8 cellular contexts compared by ENCODE assay signal in the genomic region with DNA sequence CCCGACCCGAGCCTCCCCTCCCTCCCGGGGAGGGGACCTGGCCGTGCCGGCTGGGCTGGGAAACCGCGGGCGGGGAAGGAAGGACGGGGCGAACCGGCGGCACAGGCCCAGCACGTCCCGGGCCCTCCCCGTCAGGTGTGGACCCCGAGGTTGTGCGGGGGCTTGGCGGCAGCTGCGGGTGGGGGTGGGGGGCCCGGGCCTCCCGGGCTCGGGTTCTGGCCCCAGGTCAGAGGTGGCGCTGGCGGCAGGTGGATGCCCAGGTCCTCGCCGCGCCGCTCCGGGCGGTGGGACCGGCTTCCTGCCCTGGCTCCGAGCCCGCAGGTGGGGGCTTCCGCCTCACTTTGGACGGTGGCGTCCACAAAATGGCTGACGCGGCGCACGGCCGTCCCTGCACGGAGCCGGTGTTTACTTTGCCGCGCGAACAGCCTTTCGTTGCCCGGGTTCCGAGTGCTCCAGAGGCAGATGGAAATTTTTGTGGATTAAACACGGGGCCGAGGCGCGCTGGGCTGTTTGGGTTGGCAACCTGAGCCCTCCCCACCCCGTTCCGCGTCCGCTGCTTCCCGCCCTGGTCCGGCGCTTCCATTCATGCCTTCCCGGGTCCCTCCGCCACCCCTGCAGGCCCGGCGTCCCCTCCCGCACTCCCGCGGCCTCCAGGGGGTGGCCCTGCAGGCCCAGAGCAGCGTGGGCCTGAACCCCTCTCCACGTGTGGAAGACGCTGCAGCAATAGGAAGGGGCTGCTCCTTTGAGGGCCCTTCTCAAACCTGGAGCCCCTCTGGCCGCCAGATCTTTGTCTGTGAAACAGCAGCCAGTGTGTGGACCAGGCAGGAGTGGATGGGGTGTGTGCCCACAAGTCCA.
DNase-seq lines count a peak whose midpoint lies in the region; ATAC-seq, FAIRE-seq and TF ChIP-seq lines count a peak whose summit lies in the region.

No MANE protein-coding gene starts in this region.

- no peaks in the 10 kb centered on the region for H3K36me3 Mint-ChIP-seq in activated CD4-positive, alpha-beta T cell treated with anti-CD3 and anti-CD28 coated beads for 36 hours (ENCODE audit: low read depth)
- no peaks in the 10 kb centered on the region for H3K36me3 Mint-ChIP-seq in activated CD4-positive, alpha-beta T cell treated with anti-CD3 and anti-CD28 coated beads, Interleukin-2, amount 10 ng/mL, durations not matched to agents 7 days and 5 days (ENCODE audit: low read depth)
- peaks cover 9 to 24% of the 10 kb centered on the region in 2 donors for H3K36me3 Mint-ChIP-seq in naive B cell

- peak overlapping the region; percentile 74 for H4K91ac ChIP-seq in H1 (replicated peaks; ENCODE audit: insufficient read length, low read length)

- no peaks in the 10 kb centered on the region for H4K20me1 ChIP-seq in H1 (replicated peaks in 1 of 2; ENCODE audit: control insufficient read depth in 1 of 2, insufficient read depth in 2 of 2, low read length in 2 of 2)

- no peaks in the 10 kb centered on the region for H3K4me1 Mint-ChIP-seq in activated CD4-positive, alpha-beta T cell treated with anti-CD3 and anti-CD28 coated beads for 36 hours
- H3K4me1 Mint-ChIP-seq in activated CD4-positive, alpha-beta T cell treated with anti-CD3 and anti-CD28 coated beads, Interleukin-2, amount 10 ng/mL, durations not matched to agents 7 days and 5 days: no peaks in the 10 kb centered on the region
- peaks cover 12 to 14% (median 12%) of the 10 kb centered on the region in 3 donors for H3K4me1 Mint-ChIP-seq in naive B cell

- TF ChIP-seq RAD21 in H1 (IDR thresholded peaks at IDR 0.05 in 1 of 2, conservative IDR thresholded peaks at IDR 0.05 in 1 of 2; ENCODE audit: low read depth in 2 of 2, low read length in 2 of 2): no peak

- no peak overlapping the region for H3K14ac ChIP-seq in H1 (ENCODE audit: insufficient read length)

- TF ChIP-seq CTCF in H1 (IDR thresholded peaks at IDR 0.05; ENCODE audit: control extremely low read depth in 1 of 3, insufficient read depth in 1 of 3, low read depth in 1 of 3, low read length in 3 of 3) (no peak), upper lobe of right lung (IDR thresholded peaks at IDR 0.05) (no peak), foreskin fibroblast (IDR thresholded peaks at IDR 0.05; ENCODE audit: low read depth, low read length) (no peak)

- H3K27ac Mint-ChIP-seq in activated CD4-positive, alpha-beta T cell treated with anti-CD3 and anti-CD28 coated beads for 36 hours: no peak overlapping the region
- no peak overlapping the region for H3K27ac Mint-ChIP-seq in activated CD4-positive, alpha-beta T cell treated with anti-CD3 and anti-CD28 coated beads, Interleukin-2, amount 10 ng/mL, durations not matched to agents 7 days and 5 days
- peak overlapping the region in 4 of 6 donors; percentile 41 to 81 (median 58) for H3K27ac Mint-ChIP-seq in naive B cell

- peak overlapping the region; percentile 94; the same call in 1 of the 2 replicates for H4K8ac ChIP-seq in H1 (ENCODE audit: extremely low read depth, insufficient read depth, low read length)

- H3K36me3 ChIP-seq in H1 (ENCODE audit: control insufficient read depth in 2 of 4, insufficient read depth in 4 of 4, low read length in 3 of 4) (no peaks in the 10 kb centered on the region), upper lobe of right lung (no peaks in the 10 kb centered on the region)

- no peaks in the 10 kb centered on the region for H3K27me3 Mint-ChIP-seq in activated CD4-positive, alpha-beta T cell treated with anti-CD3 and anti-CD28 coated beads for 36 hours
- no peaks in the 10 kb centered on the region for H3K27me3 Mint-ChIP-seq in activated CD4-positive, alpha-beta T cell treated with anti-CD3 and anti-CD28 coated beads, Interleukin-2, amount 10 ng/mL, durations not matched to agents 7 days and 5 days
- peaks cover 5 to 50% (median 8%) of the 10 kb centered on the region in 3 donors for H3K27me3 Mint-ChIP-seq in naive B cell

- H3K4me2 ChIP-seq in H1 (ENCODE audit: insufficient read depth in 1 of 2, low read depth in 2 of 2, low read length in 2 of 2): peak overlapping the region; percentile 47 to 59

- H3K9me3 ChIP-seq in H1 (ENCODE audit: insufficient read depth in 2 of 2, low read depth in 1 of 2, low read length in 1 of 2): no peaks in the 10 kb centered on the region
- no peaks in the 10 kb centered on the region for H3K9me3 ChIP-seq in upper lobe of right lung

- no peak overlapping the region for H3K23ac ChIP-seq in H1 (ENCODE audit: insufficient read length)

- no peak overlapping the region for H2BK15ac ChIP-seq in H1 (ENCODE audit: low read length)

- no peak for TF ChIP-seq EP300 in H1 (IDR thresholded peaks at IDR 0.05; ENCODE audit: borderline replicate concordance in 1 of 2, low read depth in 2 of 2, low read length in 2 of 2)

- H4K5ac ChIP-seq in H1 (ENCODE audit: insufficient read length, low read depth, low read length): no peak overlapping the region

- H3K4me3 Mint-ChIP-seq in activated CD4-positive, alpha-beta T cell treated with anti-CD3 and anti-CD28 coated beads for 36 hours: peak overlapping the region; percentile 43
- H3K4me3 Mint-ChIP-seq in activated CD4-positive, alpha-beta T cell treated with anti-CD3 and anti-CD28 coated beads, Interleukin-2, amount 10 ng/mL, durations not matched to agents 7 days and 5 days: no peak overlapping the region
- H3K4me3 Mint-ChIP-seq in naive B cell: peak overlapping the region; percentile 32 to 91 (median 78)

- ATAC-seq in activated CD4-positive, alpha-beta T cell treated with anti-CD3 and anti-CD28 coated beads for 36 hours: peak; percentile 75
- ATAC-seq in naive B cell (ENCODE audit: low read depth in 2 of 2): peak; percentile 79
- ATAC-seq in upper lobe of right lung: peak; percentile 39
- ATAC-seq in HG02678 (IDR thresholded peaks at IDR 0.05; ENCODE audit: unreplicated experiment): no peak

- H3K79me1 ChIP-seq in H1 (ENCODE audit: low read depth, low read length): no peaks in the 10 kb centered on the region

- H2AK5ac ChIP-seq in H1 (ENCODE audit: low read depth, low read length): no peak overlapping the region

- 0 out of 2 replicates have a peak overlapping the region, but pooled peaks have one; percentile 60 for H2BK12ac ChIP-seq in H1 (ENCODE audit: low read depth, low read length)

- H2BK120ac ChIP-seq in H1 (replicated peaks; ENCODE audit: low read depth, low read length): no peak overlapping the region

- H3K27ac ChIP-seq in H1 (ENCODE audit: low read depth, low read length) (no peak overlapping the region; the same call in 1 of the 2 replicates), upper lobe of right lung (peak overlapping the region; percentile 30)

- H3K4me1 ChIP-seq in H1 (replicated peaks in 1 of 4; ENCODE audit: control insufficient read depth in 3 of 4, insufficient read depth in 4 of 4, low read length in 3 of 4) (peaks cover 0 to 14% (median 6%) of the 10 kb centered on the region in 4 experiments; a peak in 5 of 7 replicates), upper lobe of right lung (peaks cover 12% of the 10 kb centered on the region)

- H2BK5ac ChIP-seq in H1 (ENCODE audit: low read depth, low read length): 0 out of 2 replicates have a peak overlapping the region, but pooled peaks have one; percentile 9

- peak overlapping the region; percentile 72; the same call in 1 of the 2 replicates for H2AFZ ChIP-seq in H1 (ENCODE audit: low read length)

- peak overlapping the region in 3 of 4 experiments; percentile 26 to 61 (median 42); a peak in 4 of 7 replicates for H3K9ac ChIP-seq in H1 (replicated peaks in 1 of 4; ENCODE audit: extremely low read depth in 1 of 4, low read depth in 3 of 4, low read length in 3 of 4)

- H3K9me3 Mint-ChIP-seq in activated CD4-positive, alpha-beta T cell treated with anti-CD3 and anti-CD28 coated beads for 36 hours (ENCODE audit: low read depth): no peaks in the 10 kb centered on the region
- no peaks in the 10 kb centered on the region for H3K9me3 Mint-ChIP-seq in activated CD4-positive, alpha-beta T cell treated with anti-CD3 and anti-CD28 coated beads, Interleukin-2, amount 10 ng/mL, durations not matched to agents 7 days and 5 days
- H3K9me3 Mint-ChIP-seq in naive B cell: peaks cover 0 to 2% (median 0%) of the 10 kb centered on the region in 7 donors

- no peaks in the 10 kb centered on the region for H3K23me2 ChIP-seq in H1 (ENCODE audit: low read depth, low read length)

- WGBS in H1 (ENCODE audit: extremely low coverage in 1 of 2, insufficient coverage in 1 of 2, insufficient read length in 1 of 2, insufficient replicate concordance in 2 of 2, low coverage in 1 of 2, low lambda C conversion rate in 2 of 2, missing lambda C conversion rate in 1 of 2), 2 experiments: 46% methylated on average over 28 of the region's 71 CpGs; no CpG with 5 or more reads in 1 of the 2 experiments

- H3K4ac ChIP-seq in H1 (replicated peaks; ENCODE audit: insufficient read length, low read depth, low read length): no peak overlapping the region

- no peak overlapping the region for H3K56ac ChIP-seq in H1 (replicated peaks; ENCODE audit: insufficient read length, low read depth, low read length)

- CTCF ChIA-PET in activated CD4-positive, alpha-beta T cell treated with anti-CD3 and anti-CD28 coated beads for 36 hours (lab: Charles Lee): no interaction called here
- CTCF ChIA-PET in activated CD4-positive, alpha-beta T cell treated with anti-CD3 and anti-CD28 coated beads, Interleukin-2, amount 10 ng/mL, durations not matched to agents 7 days and 5 days (lab: Charles Lee): no interaction called here
- CTCF ChIA-PET in H1 (lab: Charles Lee; ENCODE audit: partially characterized antibody): interaction anchor here (0.9 to 1.4 kb wide), 3 partner anchors 13 to 258 kb away, joined by 3 to 7 read pairs (median 4); no protein-coding TSS in a partner anchor

- intact Hi-C loops in activated CD4-positive, alpha-beta T cell treated with anti-CD3 and anti-CD28 coated beads for 36 hours (cut with DNase I, micrococcal nuclease): no loop called here
- intact Hi-C loops in upper lobe of right lung (cut with DNase I): no loop called here

- peak; percentile 50 for DNase-seq in activated CD4-positive, alpha-beta T cell treated with anti-CD3 and anti-CD28 coated beads for 36 hours
- DNase-seq in activated CD4-positive, alpha-beta T cell treated with anti-CD3 and anti-CD28 coated beads, Interleukin-2, amount 10 ng/mL, durations not matched to agents 7 days and 5 days: no peak
- DNase-seq in H1 (ENCODE audit: low read depth in 1 of 2, low spot score in 2 of 2) (peak in 1 of 2 experiments; percentile 53), naive B cell (peak; percentile 17), upper lobe of right lung (peak; percentile 69), foreskin fibroblast (no peak), middle frontal gyrus (ENCODE audit: extremely low spot score, low spot score) (no peak)

- H3K27me3 ChIP-seq in H1 (replicated peaks in 1 of 4; ENCODE audit: control insufficient read depth in 3 of 4, extremely low read depth in 1 of 4, insufficient read depth in 3 of 4, low read length in 3 of 4) (peaks cover 0 to 49% (median 31%) of the 10 kb centered on the region in 4 experiments; a peak in 5 of 7 replicates), upper lobe of right lung (no peaks in the 10 kb centered on the region)

- TF ChIP-seq POLR2A in H1 (IDR thresholded peaks at IDR 0.05; ENCODE audit: control extremely low read depth in 1 of 2, low read depth in 2 of 2, low read length in 2 of 2): no peak

- no peaks in the 10 kb centered on the region for H3K79me2 ChIP-seq in H1 (ENCODE audit: control insufficient read depth in 1 of 2, insufficient read depth in 2 of 2, low read length in 2 of 2)

- no peak for FAIRE-seq in H1 (lab: Jason Lieb, UNC)

- H3K4me3 ChIP-seq in H1 (ENCODE audit: extremely low read depth in 1 of 4, insufficient read depth in 2 of 4, low read depth in 3 of 4, low read length in 4 of 4): peak overlapping the region; percentile 24 to 59 (median 26); a peak in 6 of 8 replicates
- H3K4me3 ChIP-seq in upper lobe of right lung: peak overlapping the region; percentile 58
- H3K4me3 ChIP-seq in foreskin fibroblast (ENCODE audit: low read depth in 1 of 2, low read length in 2 of 2): no peak overlapping the region

- no peak overlapping the region for H2BK20ac ChIP-seq in H1 (ENCODE audit: low read length)

- POLR2A ChIA-PET in activated CD4-positive, alpha-beta T cell treated with anti-CD3 and anti-CD28 coated beads for 36 hours (lab: Charles Lee): no interaction called here
- POLR2A ChIA-PET in activated CD4-positive, alpha-beta T cell treated with anti-CD3 and anti-CD28 coated beads, Interleukin-2, amount 10 ng/mL, durations not matched to agents 7 days and 5 days (lab: Charles Lee): no interaction called here
- POLR2A ChIA-PET in H1 (lab: Charles Lee; ENCODE audit: partially characterized antibody): interaction anchor here (2.0 kb wide), 1 partner anchor 99 kb away, joined by 6 read pairs; no protein-coding TSS in a partner anchor

- peak overlapping the region; percentile 75 for H3K18ac ChIP-seq in H1 (ENCODE audit: extremely low read depth, low read length)

Comparison
In these comparisons a context has a peak if more than half of its experiments do, and no peak if none do; other contexts are left out.
1. DNase-seq: peak in activated CD4-positive, alpha-beta T cell treated with anti-CD3 and anti-CD28 coated beads for 36 hours (single experiment), naive B cell (single experiment) and upper lobe of right lung (single experiment); none in activated CD4-positive, alpha-beta T cell treated with anti-CD3 and anti-CD28 coated beads, Interleukin-2, amount 10 ng/mL, durations not matched to agents 7 days and 5 days (single experiment), foreskin fibroblast (0 of 2) and middle frontal gyrus (single experiment).
2. H3K27ac Mint-ChIP-seq: peak in naive B cell (4 of 6); none in activated CD4-positive, alpha-beta T cell treated with anti-CD3 and anti-CD28 coated beads for 36 hours (single experiment) and activated CD4-positive, alpha-beta T cell treated with anti-CD3 and anti-CD28 coated beads, Interleukin-2, amount 10 ng/mL, durations not matched to agents 7 days and 5 days (single experiment).
3. H3K4me3 ChIP-seq: peak in H1 (4 of 4) and upper lobe of right lung (single experiment); none in foreskin fibroblast (0 of 2).